In genomic region chr1:8518490-8518801, GRCh38 we compare ENCODE assay signal across 14 cellular contexts.
DNase-seq lines count a peak whose midpoint lies in the region; ATAC-seq and TF ChIP-seq lines count a peak whose summit lies in the region.
"Had no signal": no experiment of that assay in that cellular context is flagged by ENCODE, and none has a peak within 500 bp of the region (broad histone marks: within the 10 kb centered on the region; RNA-seq: fewer than 3 reads in every experiment).

No MANE protein-coding gene starts in this region.

- ATAC-seq in left cardiac atrium, result no peak
- no peak for ATAC-seq in GM18861 (IDR thresholded peaks at IDR 0.05; ENCODE audit: unreplicated experiment)

- no peaks in the 10 kb centered on the region for H3K27me3 ChIP-seq in left ventricle myocardium inferior (ENCODE audit: low read depth)
- no peaks in the 10 kb centered on the region for H3K27me3 ChIP-seq in neural progenitor cell

- no peaks in the 10 kb centered on the region for H3K9me3 Mint-ChIP-seq in neural progenitor cell
- H3K9me3 Mint-ChIP-seq: stimulated activated naive CD8-positive, alpha-beta T cell treated with anti-CD3 and anti-CD28 coated beads, Interleukin-15, Interleukin-2, amounts not matched to agents 100 ng/mL and 50 ng/mL, for 24 hours had no signal

- H3K36me3 ChIP-seq in left ventricle myocardium inferior (peaks cover 9% of the 10 kb centered on the region), neural progenitor cell (no peaks in the 10 kb centered on the region)

- no peak overlapping the region for H2AFZ ChIP-seq in neural progenitor cell (replicated peaks)

- peaks cover 41% of the 10 kb centered on the region for H4K20me1 ChIP-seq in neural progenitor cell (ENCODE audit: low read depth)

- peaks cover 7% of the 10 kb centered on the region for H3F3A ChIP-seq in neural progenitor cell (ENCODE audit: low read depth)

- TF ChIP-seq CTCF in left ventricle myocardium inferior (IDR thresholded peaks at IDR 0.05; ENCODE audit: borderline replicate concordance) (no peak), neural progenitor cell (IDR thresholded peaks at IDR 0.05) (no peak)

- H3K4me1 Mint-ChIP-seq in neural progenitor cell, result peaks cover 42% of the 10 kb centered on the region

- H3K79me2 ChIP-seq in neural progenitor cell (ENCODE audit: low read depth), result peaks cover 83% of the 10 kb centered on the region

- H3K9ac ChIP-seq in neural progenitor cell, result no peak overlapping the region

- H3K27ac ChIP-seq in left ventricle myocardium inferior (replicated peaks) (peak overlapping the region; percentile 64), cingulate gyrus (ENCODE audit: low read depth, low read length) (peak overlapping the region; percentile 93), neural progenitor cell (peak overlapping the region; percentile 55)

- no peak for DNase-seq in left ventricle myocardium inferior
- no peak for DNase-seq in left cardiac atrium
- DNase-seq in neural progenitor cell (ENCODE audit: low spot score), result no peak
- DNase-seq in DMS79 treated with DMSO at 0.1 percent for 48 hours (lab: John Stamatoyannopoulos, UW), result no peak
- DNase-seq in cerebellar cortex (ENCODE audit: low spot score), result no peak
- no peak for DNase-seq in posterior vena cava (ENCODE audit: low spot score)
- DNase-seq: activated CD4-positive, alpha-beta T cell treated with anti-CD3 and anti-CD28 coated beads, Interleukin-2, amount 50 U/mL, for 4 hours; H7; islet precursor cell; KBM-7; NCI-H1436 had no signal

- H3K4me3 ChIP-seq in left ventricle myocardium inferior (no peak overlapping the region), neural progenitor cell (no peak overlapping the region)

- H3K4me3 Mint-ChIP-seq in neural progenitor cell, result no peak overlapping the region
- H3K4me3 Mint-ChIP-seq: stimulated activated naive CD8-positive, alpha-beta T cell treated with anti-CD3 and anti-CD28 coated beads, Interleukin-15, Interleukin-2, amounts not matched to agents 100 ng/mL and 50 ng/mL, for 24 hours had no signal

- H3K27ac Mint-ChIP-seq in neural progenitor cell, result peak overlapping the region; percentile 20

- intact Hi-C loops in left ventricle myocardium inferior (cut with micrococcal nuclease) (no loop called here), left cardiac atrium (cut with DNase I) (no loop called here), posterior vena cava (cut with DNase I) (no loop called here)

- no peaks in the 10 kb centered on the region for H3K9me3 ChIP-seq in left ventricle myocardium inferior (replicated peaks)
- H3K9me3 ChIP-seq in neural progenitor cell (ENCODE audit: low read depth), result no peaks in the 10 kb centered on the region

- H3K27me3 Mint-ChIP-seq in neural progenitor cell (ENCODE audit: insufficient read depth, low read depth), result no peaks in the 10 kb centered on the region
- H3K27me3 Mint-ChIP-seq: stimulated activated naive CD8-positive, alpha-beta T cell treated with anti-CD3 and anti-CD28 coated beads, Interleukin-15, Interleukin-2, amounts not matched to agents 100 ng/mL and 50 ng/mL, for 24 hours had no signal

- peaks cover 14% of the 10 kb centered on the region for H3K36me3 Mint-ChIP-seq in neural progenitor cell

- H3K4me2 ChIP-seq in neural progenitor cell, result no peak overlapping the region

- H3K4me1 ChIP-seq in left ventricle myocardium inferior, result peaks cover 56% of the 10 kb centered on the region
- H3K4me1 ChIP-seq in neural progenitor cell, result peaks cover 22% of the 10 kb centered on the region
